ENCODE assay signal across 8 cellular contexts in the genomic region with DNA sequence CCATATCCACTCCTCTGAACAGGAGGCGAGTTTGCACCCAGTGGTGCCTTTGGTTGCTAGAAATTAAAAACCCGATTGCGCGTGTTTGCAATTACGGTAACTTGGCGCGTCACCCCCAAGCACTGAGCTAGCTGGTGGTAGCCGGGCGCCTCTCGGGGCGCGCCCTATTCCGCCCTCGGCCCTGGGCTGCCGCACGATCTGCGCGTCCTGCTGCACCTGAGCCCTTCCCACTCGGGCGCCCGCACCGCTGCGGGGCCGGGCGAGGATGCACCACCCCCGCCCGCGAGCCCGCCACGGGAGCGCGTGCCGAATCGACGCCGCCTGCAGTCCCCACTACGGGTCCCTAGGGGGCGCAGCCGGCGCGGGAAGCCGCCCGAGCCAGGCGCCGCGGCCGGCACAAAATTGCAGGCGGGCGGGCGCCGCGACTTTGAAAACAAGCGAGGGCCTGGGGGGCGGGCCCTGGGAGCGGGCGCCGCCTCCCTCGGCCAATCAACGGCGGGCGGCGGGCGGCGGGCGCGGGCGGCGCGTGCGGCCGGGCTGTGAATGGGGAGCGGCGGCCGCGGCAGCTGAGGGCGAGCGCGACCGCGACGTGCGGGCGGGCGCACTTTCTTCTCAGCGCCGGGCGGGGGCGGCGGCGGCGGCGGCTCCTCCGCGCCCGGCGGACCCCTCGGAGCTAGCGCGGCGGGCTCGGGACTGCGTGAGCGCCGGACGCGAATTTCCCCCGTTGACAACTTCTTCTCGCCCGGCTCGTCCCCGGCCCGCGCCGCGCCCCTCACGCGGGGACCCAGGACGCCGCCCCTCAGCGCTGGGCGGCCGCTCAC. TPM values are rescaled to one million over a fixed set of nuclear protein-coding genes. Genes with fewer than 3 reads are reported as not detected.
DNase-seq lines count a peak whose midpoint lies in the region; ATAC-seq and TF ChIP-seq lines count a peak whose summit lies in the region.

A gene with protein sequence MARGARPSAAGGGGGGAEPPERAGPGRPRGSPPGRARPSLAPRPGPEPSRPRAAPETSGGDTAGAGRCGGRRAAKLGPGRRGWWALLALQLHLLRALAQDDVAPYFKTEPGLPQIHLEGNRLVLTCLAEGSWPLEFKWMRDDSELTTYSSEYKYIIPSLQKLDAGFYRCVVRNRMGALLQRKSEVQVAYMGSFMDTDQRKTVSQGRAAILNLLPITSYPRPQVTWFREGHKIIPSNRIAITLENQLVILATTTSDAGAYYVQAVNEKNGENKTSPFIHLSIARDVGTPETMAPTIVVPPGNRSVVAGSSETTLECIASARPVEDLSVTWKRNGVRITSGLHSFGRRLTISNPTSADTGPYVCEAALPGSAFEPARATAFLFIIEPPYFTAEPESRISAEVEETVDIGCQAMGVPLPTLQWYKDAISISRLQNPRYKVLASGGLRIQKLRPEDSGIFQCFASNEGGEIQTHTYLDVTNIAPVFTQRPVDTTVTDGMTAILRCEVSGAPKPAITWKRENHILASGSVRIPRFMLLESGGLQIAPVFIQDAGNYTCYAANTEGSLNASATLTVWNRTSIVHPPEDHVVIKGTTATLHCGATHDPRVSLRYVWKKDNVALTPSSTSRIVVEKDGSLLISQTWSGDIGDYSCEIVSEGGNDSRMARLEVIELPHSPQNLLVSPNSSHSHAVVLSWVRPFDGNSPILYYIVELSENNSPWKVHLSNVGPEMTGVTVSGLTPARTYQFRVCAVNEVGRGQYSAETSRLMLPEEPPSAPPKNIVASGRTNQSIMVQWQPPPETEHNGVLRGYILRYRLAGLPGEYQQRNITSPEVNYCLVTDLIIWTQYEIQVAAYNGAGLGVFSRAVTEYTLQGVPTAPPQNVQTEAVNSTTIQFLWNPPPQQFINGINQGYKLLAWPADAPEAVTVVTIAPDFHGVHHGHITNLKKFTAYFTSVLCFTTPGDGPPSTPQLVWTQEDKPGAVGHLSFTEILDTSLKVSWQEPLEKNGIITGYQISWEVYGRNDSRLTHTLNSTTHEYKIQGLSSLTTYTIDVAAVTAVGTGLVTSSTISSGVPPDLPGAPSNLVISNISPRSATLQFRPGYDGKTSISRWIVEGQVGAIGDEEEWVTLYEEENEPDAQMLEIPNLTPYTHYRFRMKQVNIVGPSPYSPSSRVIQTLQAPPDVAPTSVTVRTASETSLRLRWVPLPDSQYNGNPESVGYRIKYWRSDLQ (N-terminal part only) (plus strand): TSS at position 602 of the 821 bp plus-strand sequence. CDS start 335 bp downstream, outside the sequence.

- peak; percentile 82 for TF ChIP-seq CTCF in lower lobe of right lung (IDR thresholded peaks at IDR 0.05)

- no peaks in the 10 kb centered on the region for H3K36me3 ChIP-seq in duodenal mucosa (ENCODE audit: control insufficient read depth in 1 of 2, insufficient read depth in 2 of 2, low read length in 2 of 2)
- H3K36me3 ChIP-seq in lower lobe of right lung, result no peaks in the 10 kb centered on the region

- peak within 1 kb of the TSS in 1 of 2 donors; percentile 43 for H3K9ac ChIP-seq in duodenal mucosa (ENCODE audit: low read depth in 1 of 2, low read length in 2 of 2)

- H3K27me3 ChIP-seq in duodenal mucosa (ENCODE audit: control insufficient read depth in 1 of 2, insufficient read depth in 2 of 2, low read length in 2 of 2) (peaks cover 20 to 27% of the 10 kb centered on the region in 2 donors), lower lobe of right lung (ENCODE audit: low read depth) (peaks cover 7% of the 10 kb centered on the region)

- H3K4me1 ChIP-seq in duodenal mucosa (ENCODE audit: control insufficient read depth in 1 of 2, insufficient read depth in 2 of 2, low read length in 2 of 2) (peaks cover 0 to 11% of the 10 kb centered on the region in 2 donors), lower lobe of right lung (peaks cover 12% of the 10 kb centered on the region)

- peak; percentile 91 for ATAC-seq in GM18907 (IDR thresholded peaks at IDR 0.05; ENCODE audit: unreplicated experiment)
- peak; percentile 94 for ATAC-seq in HG03159 (IDR thresholded peaks at IDR 0.05; ENCODE audit: unreplicated experiment)
- ATAC-seq in lower lobe of right lung, result peak; percentile 98 to 99

- in situ Hi-C loops in ACHN (cut with HindIII; ENCODE audit: low pct_ligation_motif_present, low pct_unique_long_range_greater_than_20kb, low sequenced_read_pairs), result no loop called here

- DNase-seq in ACHN (peak; percentile 97), NCI-H446 (lab: John Stamatoyannopoulos, UW) (peak; percentile 62 to 94), lower lobe of right lung (peak; percentile 93)
- DNase-seq in activated CD4-positive, alpha-beta T cell treated with anti-CD3 and anti-CD28 coated beads, Interleukin-2, amount 50 U/mL, for 48 hours, result peak; percentile 89 to 90
- DNase-seq in stimulated activated CD4-positive, alpha-beta T cell treated with anti-CD3 and anti-CD28 coated beads, Interleukin-4, amount 100 ng/mL, for 48 hours (ENCODE audit: low read depth in 2 of 2), result peak; percentile 85 to 88

- H3K27ac ChIP-seq in duodenal mucosa (ENCODE audit: low read depth, low read length) (no peak within 1 kb of the TSS), lower lobe of right lung (no peak within 1 kb of the TSS)

- peak within 1 kb of the TSS; percentile 63 to 65 for H3K4me3 ChIP-seq in duodenal mucosa (ENCODE audit: low read depth in 1 of 2, low read length in 2 of 2)
- H3K4me3 ChIP-seq in lower lobe of right lung, result peak within 1 kb of the TSS; percentile 61

- intact Hi-C loops in lower lobe of right lung (cut with DNase I), result no loop called here

- H3K9me3 ChIP-seq in duodenal mucosa (ENCODE audit: control insufficient read depth in 1 of 2, low read length in 2 of 2), result no peaks in the 10 kb centered on the region
- no peaks in the 10 kb centered on the region for H3K9me3 ChIP-seq in lower lobe of right lung

RNA-seq across cellular contexts. Expression of the gene that starts here (rescaled TPM):
- total RNA-seq in lower lobe of right lung, result 10.0 TPM
